In genomic region chr15:57591237-57591821, GRCh38 we compare ENCODE assay signal across 1 cellular context.
TF ChIP-seq lines count a peak whose summit lies in the region.

No MANE protein-coding gene starts in this region.

TF ChIP-seq in GM12878, 131 proteins besides CTCF, POLR2A, EP300 and RAD21 (continued from another document):
- TF ChIP-seq E2F8 (IDR thresholded peaks at IDR 0.05; ENCODE audit: low read depth, partially characterized antibody) (no peak), MTA3 (IDR thresholded peaks at IDR 0.05; ENCODE audit: borderline replicate concordance, low read length) (no peak), TBL1XR1 (IDR thresholded peaks at IDR 0.05; ENCODE audit: low read depth, low read length) (no peak), ZNF274 (IDR thresholded peaks at IDR 0.05; ENCODE audit: insufficient read depth, insufficient read length) (no peak), STAT1 (conservative IDR thresholded peaks at IDR 0.05) (no peak), CREM (IDR thresholded peaks at IDR 0.05; ENCODE audit: low read depth) (no peak), PBX3 (IDR thresholded peaks at IDR 0.05; ENCODE audit: insufficient replicate concordance, low read depth, low read length) (no peak), RBBP5 (conservative IDR thresholded peaks at IDR 0.05) (no peak), KLF5 (IDR thresholded peaks at IDR 0.05; ENCODE audit: partially characterized antibody) (no peak)
- TF ChIP-seq, protein P1, sequence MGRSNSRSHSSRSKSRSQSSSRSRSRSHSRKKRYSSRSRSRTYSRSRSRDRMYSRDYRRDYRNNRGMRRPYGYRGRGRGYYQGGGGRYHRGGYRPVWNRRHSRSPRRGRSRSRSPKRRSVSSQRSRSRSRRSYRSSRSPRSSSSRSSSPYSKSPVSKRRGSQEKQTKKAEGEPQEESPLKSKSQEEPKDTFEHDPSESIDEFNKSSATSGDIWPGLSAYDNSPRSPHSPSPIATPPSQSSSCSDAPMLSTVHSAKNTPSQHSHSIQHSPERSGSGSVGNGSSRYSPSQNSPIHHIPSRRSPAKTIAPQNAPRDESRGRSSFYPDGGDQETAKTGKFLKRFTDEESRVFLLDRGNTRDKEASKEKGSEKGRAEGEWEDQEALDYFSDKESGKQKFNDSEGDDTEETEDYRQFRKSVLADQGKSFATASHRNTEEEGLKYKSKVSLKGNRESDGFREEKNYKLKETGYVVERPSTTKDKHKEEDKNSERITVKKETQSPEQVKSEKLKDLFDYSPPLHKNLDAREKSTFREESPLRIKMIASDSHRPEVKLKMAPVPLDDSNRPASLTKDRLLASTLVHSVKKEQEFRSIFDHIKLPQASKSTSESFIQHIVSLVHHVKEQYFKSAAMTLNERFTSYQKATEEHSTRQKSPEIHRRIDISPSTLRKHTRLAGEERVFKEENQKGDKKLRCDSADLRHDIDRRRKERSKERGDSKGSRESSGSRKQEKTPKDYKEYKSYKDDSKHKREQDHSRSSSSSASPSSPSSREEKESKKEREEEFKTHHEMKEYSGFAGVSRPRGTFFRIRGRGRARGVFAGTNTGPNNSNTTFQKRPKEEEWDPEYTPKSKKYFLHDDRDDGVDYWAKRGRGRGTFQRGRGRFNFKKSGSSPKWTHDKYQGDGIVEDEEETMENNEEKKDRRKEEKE (IDR thresholded peaks at IDR 0.05) = no peak
